17 cellular contexts compared by ENCODE assay signal in the genomic region with DNA sequence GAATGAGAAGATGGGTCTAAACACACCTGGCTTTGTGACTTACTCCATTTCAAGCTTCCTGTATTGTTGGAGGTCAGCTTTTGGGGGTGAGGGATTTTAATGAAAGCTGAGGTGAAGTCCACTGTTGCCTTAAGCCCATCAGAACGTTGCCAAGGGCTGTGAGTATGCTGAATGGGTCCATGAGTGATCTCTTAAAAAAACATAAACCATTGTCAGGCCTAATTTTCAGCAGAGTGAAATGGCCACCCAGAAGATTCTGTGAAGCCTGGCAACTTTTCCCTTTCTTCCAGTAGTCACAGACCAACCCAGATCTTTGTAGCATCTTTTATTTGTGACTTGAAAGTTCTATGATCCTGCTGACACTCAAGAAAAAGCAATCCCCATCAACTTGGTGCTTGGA.
A peak's percentile ranks its signal among the peaks of the same experiment; 100 is the strongest.
DNase-seq lines count a peak whose midpoint lies in the region; ATAC-seq, FAIRE-seq and TF ChIP-seq lines count a peak whose summit lies in the region.
"Had no signal": no experiment of that assay in that cellular context is flagged by ENCODE, and none has a peak within 500 bp of the region (broad histone marks: within the 10 kb centered on the region; RNA-seq: fewer than 3 reads in every experiment).

No MANE protein-coding gene starts in this region.

- CTCF ChIA-PET in A549 (lab: Yijun Ruan, JAX) = interaction anchor here (0.8 to 1.9 kb wide), 3 partner anchors 13 to 206 kb away, joined by 3 to 6 read pairs (median 5); no protein-coding TSS in a partner anchor
- CTCF ChIA-PET in Calu3 (lab: Charles Lee) = no interaction called here

- H3K36me3 Mint-ChIP-seq in Calu3 (ENCODE audit: insufficient read depth, unreplicated experiment) (peaks cover 71% of the 10 kb centered on the region), T-helper 17 cell (ENCODE audit: low read depth) (peaks cover 2% of the 10 kb centered on the region), mesothelial cell of epicardium (peaks cover 18% of the 10 kb centered on the region)

- TF ChIP-seq POLR2A in A549 (IDR thresholded peaks at IDR 0.05; ENCODE audit: low read length) = no peak
- no peak for TF ChIP-seq POLR2A in prostate gland (IDR thresholded peaks at IDR 0.05)

- intact Hi-C loops in Calu3 (cut with micrococcal nuclease; ENCODE audit: unreplicated experiment) (no loop called here), prostate gland (cut with DNase I) (no loop called here)

- no peak for FAIRE-seq in A549 (lab: Jason Lieb, UNC)
- FAIRE-seq: colon had no signal

- no peak for TF ChIP-seq EP300 in A549 (IDR thresholded peaks at IDR 0.05)

- H3K27me3 Mint-ChIP-seq in Calu3 (ENCODE audit: unreplicated experiment) (no peaks in the 10 kb centered on the region), T-helper 17 cell (no peaks in the 10 kb centered on the region), mesothelial cell of epicardium (ENCODE audit: low read depth) (no peaks in the 10 kb centered on the region)

- H3K36me3 ChIP-seq in prostate gland = no peaks in the 10 kb centered on the region

- DNase-seq in A549 (ENCODE audit: low read depth in 1 of 2, low spot score in 1 of 2) = no peak
- no peak for DNase-seq in Calu3
- no peak for DNase-seq in T-helper 17 cell
- DNase-seq in mesothelial cell of epicardium (ENCODE audit: low spot score in 2 of 2, unreplicated experiment in 2 of 2) = no peak
- no peak for DNase-seq in prostate gland (ENCODE audit: low spot score)
- no peak for DNase-seq in foreskin melanocyte
- DNase-seq in cortex of kidney (lab: John Stamatoyannopoulos, UW) = no peak
- DNase-seq in glomerular visceral epithelial cell (ENCODE audit: extremely low spot score) = no peak
- DNase-seq: activated CD4-positive, alpha-beta T cell treated with anti-CD3 and anti-CD28 coated beads, Interleukin-2, amount 50 U/mL, for 1 hour; aorta; foreskin keratinocyte; left ventricle myocardium superior; MG63; NCI-H187; NCI-H524 treated with DMSO at 0.1 percent for 48 hours; Peyer's patch had no signal

- no TSS peak for BruUV-seq in Calu3 (replicated peaks; lab: Mats Ljungman, UMichigan)

- no peaks in the 10 kb centered on the region for H3K9me3 ChIP-seq in A549
- no peaks in the 10 kb centered on the region for H3K9me3 ChIP-seq in T-helper 17 cell (ENCODE audit: control insufficient read depth, low read length, poor library complexity, severe bottlenecking)
- H3K9me3 ChIP-seq in prostate gland = no peaks in the 10 kb centered on the region
- H3K9me3 ChIP-seq: MG63, Peyer's patch had no signal

- TF ChIP-seq CTCF in A549 (IDR thresholded peaks at IDR 0.05) (no peak), Calu3 (IDR thresholded peaks at IDR 0.05; ENCODE audit: unreplicated experiment) (no peak), mesothelial cell of epicardium (IDR thresholded peaks at IDR 0.05; ENCODE audit: unreplicated experiment) (no peak), prostate gland (IDR thresholded peaks at IDR 0.05) (no peak)

- no peaks in the 10 kb centered on the region for H3K9me3 Mint-ChIP-seq in Calu3 (ENCODE audit: low read depth, unreplicated experiment)
- peaks cover 7% of the 10 kb centered on the region for H3K9me3 Mint-ChIP-seq in mesothelial cell of epicardium

- no peaks in the 10 kb centered on the region for H3K27me3 ChIP-seq in prostate gland (replicated peaks; ENCODE audit: insufficient read depth)
- H3K27me3 ChIP-seq: foreskin keratinocyte, MG63, Peyer's patch had no signal

- H3K4me2 ChIP-seq in A549 = peak overlapping the region; percentile 80

- ATAC-seq in A549 = no peak
- ATAC-seq in T-helper 17 cell = no peak
- ATAC-seq: foreskin keratinocyte, left ventricle myocardium superior had no signal

- POLR2A ChIA-PET in A549 (lab: Yijun Ruan, JAX) = no interaction called here

- no peak for TF ChIP-seq RAD21 in A549 (conservative IDR thresholded peaks at IDR 0.05 in 1 of 2, IDR thresholded peaks at IDR 0.05 in 1 of 2)

- H3K27ac ChIP-seq in A549 (peak overlapping the region; percentile 59 to 84), prostate gland (no peak overlapping the region)
- H3K27ac ChIP-seq: foreskin keratinocyte, Peyer's patch had no signal

- H3K4me1 Mint-ChIP-seq in Calu3 (ENCODE audit: low read depth, unreplicated experiment) (peaks cover 60% of the 10 kb centered on the region), T-helper 17 cell (peaks cover 45% of the 10 kb centered on the region), mesothelial cell of epicardium (peaks cover 32% of the 10 kb centered on the region)

- H3K4me1 ChIP-seq in A549 = peaks cover 78% of the 10 kb centered on the region
- peaks cover 15% of the 10 kb centered on the region for H3K4me1 ChIP-seq in prostate gland (replicated peaks)

- H3K4me3 Mint-ChIP-seq in Calu3 (ENCODE audit: low read depth, unreplicated experiment) = no peak overlapping the region
- no peak overlapping the region for H3K4me3 Mint-ChIP-seq in T-helper 17 cell
- H3K4me3 Mint-ChIP-seq in mesothelial cell of epicardium = no peak overlapping the region

- 12% methylated on average over 1 of the region's 1 CpG for WGBS in A549 (ENCODE audit: missing lambda C conversion rate)
- WGBS in prostate gland = 70% methylated on average over 1 of the region's 1 CpG

- peak overlapping the region; percentile 64 for H3K27ac Mint-ChIP-seq in Calu3 (ENCODE audit: unreplicated experiment)
- H3K27ac Mint-ChIP-seq in T-helper 17 cell = peak overlapping the region; percentile 73
- peak overlapping the region; percentile 76 for H3K27ac Mint-ChIP-seq in mesothelial cell of epicardium

- H3K4me3 ChIP-seq in A549 (no peak overlapping the region), prostate gland (no peak overlapping the region)
- H3K4me3 ChIP-seq: MG63, Peyer's patch had no signal

TF ChIP-seq in A549, 52 proteins besides CTCF, POLR2A, EP300 and RAD21:
- TF ChIP-seq NFE2L2 (conservative IDR thresholded peaks at IDR 0.05; ENCODE audit: low read length) = no peak
- TF ChIP-seq JUN (IDR thresholded peaks at IDR 0.05) = 0 out of 5 replicates have a peak, but pooled peaks of 1 of the 2 experiments have one; percentile 14
- TF ChIP-seq RCOR1 (IDR thresholded peaks at IDR 0.05; ENCODE audit: low read depth, low read length) = no peak
- TF ChIP-seq ZSCAN20 (CRISPR knock-in tag; IDR thresholded peaks at IDR 0.05) = no peak
- no peak for TF ChIP-seq MAZ (IDR thresholded peaks at IDR 0.05; ENCODE audit: borderline replicate concordance, low read depth, low read length)
- TF ChIP-seq CBX2 (IDR thresholded peaks at IDR 0.05; ENCODE audit: borderline replicate concordance, low read depth) = no peak
- TF ChIP-seq ZC3H11A (IDR thresholded peaks at IDR 0.05) = no peak
- TF ChIP-seq, protein P1, sequence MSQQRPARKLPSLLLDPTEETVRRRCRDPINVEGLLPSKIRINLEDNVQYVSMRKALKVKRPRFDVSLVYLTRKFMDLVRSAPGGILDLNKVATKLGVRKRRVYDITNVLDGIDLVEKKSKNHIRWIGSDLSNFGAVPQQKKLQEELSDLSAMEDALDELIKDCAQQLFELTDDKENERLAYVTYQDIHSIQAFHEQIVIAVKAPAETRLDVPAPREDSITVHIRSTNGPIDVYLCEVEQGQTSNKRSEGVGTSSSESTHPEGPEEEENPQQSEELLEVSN (IDR thresholded peaks at IDR 0.05; ENCODE audit: borderline replicate concordance, low read depth) = no peak

Comparison
In these comparisons a context has a peak if more than half of its experiments do, and no peak if none do; other contexts are left out.
1. H3K27ac ChIP-seq: peak in A549 (2 of 2); none in prostate gland (0 of 2).
2. Peak in every context shown above with its lines, with median percentiles within 50 percentile points of each other: H3K27ac Mint-ChIP-seq.